ENCODE assay signal across 14 cellular contexts in the genomic region with DNA sequence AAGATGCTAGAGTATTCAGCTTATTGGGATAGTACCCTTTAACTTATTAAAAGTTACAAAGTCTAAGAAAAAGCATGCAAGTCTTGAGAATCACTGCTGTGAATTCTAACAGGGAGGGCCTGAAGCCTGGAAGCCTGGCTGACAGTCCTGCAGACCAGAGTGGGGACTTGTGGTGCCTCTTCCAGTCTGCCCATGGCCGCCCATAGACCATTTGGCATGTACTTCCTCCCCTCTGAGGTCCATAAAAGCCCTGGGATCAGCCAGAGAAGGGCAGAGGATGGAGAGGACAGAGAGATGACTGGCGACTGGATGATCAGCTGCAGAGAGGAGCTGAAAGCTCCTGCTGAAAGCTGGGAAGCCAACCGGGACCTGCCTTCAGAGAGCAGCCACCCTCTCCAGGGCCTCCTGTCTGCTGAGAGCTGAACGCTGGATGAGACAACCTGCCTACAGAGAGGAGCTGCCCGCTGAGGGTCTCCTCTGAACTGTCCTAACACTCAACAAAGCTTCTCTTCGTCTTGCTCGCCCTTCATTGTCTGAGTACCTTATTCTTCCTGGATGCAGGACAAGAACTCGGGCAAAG. TPM values are rescaled to one million over a fixed set of nuclear protein-coding genes. Genes with fewer than 3 reads are reported as not detected.
DNase-seq lines count a peak whose midpoint lies in the region; ATAC-seq, FAIRE-seq and TF ChIP-seq lines count a peak whose summit lies in the region.
"Had no signal": no experiment of that assay in that cellular context is flagged by ENCODE, and none has a peak within 500 bp of the region (broad histone marks: within the 10 kb centered on the region; RNA-seq: fewer than 3 reads in every experiment).

No MANE protein-coding gene starts in this region.

- H2AFZ ChIP-seq in GM23338 (peak overlapping the region; percentile 80), HepG2 (ENCODE audit: low read length) (peak overlapping the region; percentile 77), osteoblast (ENCODE audit: low read length) (peak overlapping the region; percentile 42)

- BruUV-seq in HepG2 (replicated peaks; lab: Mats Ljungman, UMichigan) = no TSS peak

- H3K79me2 ChIP-seq in GM23338 (replicated peaks; ENCODE audit: insufficient read depth) (no peaks in the 10 kb centered on the region), HepG2 (ENCODE audit: insufficient read depth, low read length) (no peaks in the 10 kb centered on the region), osteoblast (ENCODE audit: insufficient read depth, low read length) (no peaks in the 10 kb centered on the region)

- in situ Hi-C loops in HepG2 (cut with HindIII; ENCODE audit: extremely low pct_ligation_motif_present, low pct_unique_long_range_greater_than_20kb) = no loop called here

- intact Hi-C loops in HepG2 (cut with micrococcal nuclease; ENCODE audit: unreplicated experiment) = no loop called here

- H3K9ac ChIP-seq in HepG2 (ENCODE audit: insufficient read depth, low read depth, low read length) = peak overlapping the region; percentile 42; the same call in 1 of the 2 replicates
- H3K9ac ChIP-seq: BLaER1 treated with 17β-estradiol and CSF1 and Interleukin-3, amounts not matched to agents 10 nM and 100 nM had no signal

- H3K9me2 ChIP-seq in GM23338 (ENCODE audit: insufficient read depth) = no peaks in the 10 kb centered on the region

- POLR2A ChIA-PET in HepG2 (lab: Yijun Ruan, JAX) = interaction anchor here (0.8 to 2.9 kb wide), 5 partner anchors 9 to 34 kb away, joined by 3 to 17 read pairs (median 6); no protein-coding TSS in a partner anchor

- FAIRE-seq in HepG2 (lab: Jason Lieb, UNC) = no peak

- no peak for TF ChIP-seq POLR2A in HepG2 (IDR thresholded peaks at IDR 0.05; ENCODE audit: insufficient read depth in 1 of 2, low read depth in 2 of 2, low read length in 2 of 2)

- WGBS in HepG2 (ENCODE audit: low lambda C conversion rate) = 22% methylated on average over 5 of the region's 8 CpGs

- no peak for TF ChIP-seq RAD21 in HepG2 (CRISPR knock-in tag; IDR thresholded peaks at IDR 0.05)

- H3K4me1 ChIP-seq in GM23338 (ENCODE audit: insufficient read depth) = no peaks in the 10 kb centered on the region
- peaks cover 66% of the 10 kb centered on the region for H3K4me1 ChIP-seq in HepG2 (ENCODE audit: insufficient read depth, low read length)
- peaks cover 8% of the 10 kb centered on the region for H3K4me1 ChIP-seq in osteoblast (ENCODE audit: insufficient read depth, low read length)
- H3K4me1 ChIP-seq: BLaER1 treated with 17β-estradiol and CSF1 and Interleukin-3, amounts not matched to agents 10 nM and 100 nM had no signal

- TF ChIP-seq EP300 in HepG2 (IDR thresholded peaks at IDR 0.05; ENCODE audit: low read depth in 2 of 2, low read length in 2 of 2) (no peak), HepG2 (CRISPR knock-in tag; IDR thresholded peaks at IDR 0.05; ENCODE audit: borderline replicate concordance) (no peak)

- no peak overlapping the region for H3K4me3 Mint-ChIP-seq in GM23338
- H3K4me3 Mint-ChIP-seq: CD4-positive, CD25-positive, alpha-beta regulatory T cell; IgD-negative memory B cell had no signal

- ATAC-seq in GM23338 (no peak), HepG2 (peak; percentile 93), GM21515 (IDR thresholded peaks at IDR 0.05; ENCODE audit: unreplicated experiment) (no peak), GM19023 (IDR thresholded peaks at IDR 0.05; ENCODE audit: unreplicated experiment) (no peak)

- H3K27ac ChIP-seq in GM23338 (ENCODE audit: low read depth) (no peak overlapping the region), coronary artery (no peak overlapping the region), HepG2 (ENCODE audit: extremely low read length, insufficient read depth, low read length) (peak overlapping the region; percentile 41), osteoblast (ENCODE audit: low read depth, low read length) (no peak overlapping the region)
- H3K27ac ChIP-seq: BLaER1 treated with 17β-estradiol and CSF1 and Interleukin-3, amounts not matched to agents 10 nM and 100 nM had no signal

- H3K4me2 ChIP-seq in GM23338 (no peak overlapping the region), HepG2 (ENCODE audit: low read depth, low read length) (peak overlapping the region; percentile 69), osteoblast (ENCODE audit: insufficient read depth, low read length) (no peak overlapping the region)
- H3K4me2 ChIP-seq: BLaER1 treated with 17β-estradiol and CSF1 and Interleukin-3, amounts not matched to agents 10 nM and 100 nM had no signal

- H4K20me1 ChIP-seq in GM23338 (replicated peaks; ENCODE audit: insufficient read depth) (no peaks in the 10 kb centered on the region), HepG2 (ENCODE audit: insufficient read depth, low read length) (no peaks in the 10 kb centered on the region), osteoblast (ENCODE audit: insufficient read depth, low read length) (no peaks in the 10 kb centered on the region)
- H4K20me1 ChIP-seq: BLaER1 treated with 17β-estradiol and CSF1 and Interleukin-3, amounts not matched to agents 10 nM and 100 nM had no signal

- CTCF ChIA-PET in HepG2 (lab: Yijun Ruan, JAX; ENCODE audit: low intra/inter-chr PET ratio, low total read pairs) = no interaction called here

- H3K36me3 ChIP-seq in GM23338 (ENCODE audit: insufficient read depth) (no peaks in the 10 kb centered on the region), HepG2 (replicated peaks in 1 of 2; ENCODE audit: control insufficient read depth in 1 of 2, insufficient read depth in 2 of 2, low read length in 2 of 2) (no peaks in the 10 kb centered on the region), osteoblast (ENCODE audit: insufficient read depth, low read length) (no peaks in the 10 kb centered on the region)
- H3K36me3 ChIP-seq: BLaER1 treated with 17β-estradiol and CSF1 and Interleukin-3, amounts not matched to agents 10 nM and 100 nM had no signal

- H3K4me3 ChIP-seq in GM23338 (no peak overlapping the region), coronary artery (no peak overlapping the region), HepG2 (replicated peaks in 1 of 3; ENCODE audit: insufficient read depth in 1 of 3, low read depth in 2 of 3, low read length in 3 of 3) (peak overlapping the region in 1 of 3 experiments; percentile 41; a peak in 3 of 6 replicates), osteoblast (ENCODE audit: insufficient read depth, low read length) (no peak overlapping the region)
- H3K4me3 ChIP-seq: BLaER1 treated with 17β-estradiol and CSF1 and Interleukin-3, amounts not matched to agents 10 nM and 100 nM had no signal

- H3K27me3 ChIP-seq in GM23338 (ENCODE audit: insufficient read depth) (no peaks in the 10 kb centered on the region), HepG2 (ENCODE audit: control insufficient read depth in 1 of 2, insufficient read depth in 2 of 2, low read length in 2 of 2) (peaks cover 0 to 1% of the 10 kb centered on the region in 2 experiments; a peak in 1 of 5 replicates), osteoblast (ENCODE audit: insufficient read depth, low read length) (no peaks in the 10 kb centered on the region)
- H3K27me3 ChIP-seq: BLaER1 treated with 17β-estradiol and CSF1 and Interleukin-3, amounts not matched to agents 10 nM and 100 nM had no signal

- no peaks in the 10 kb centered on the region for H3K36me3 Mint-ChIP-seq in GM23338 (ENCODE audit: low read depth)
- H3K36me3 Mint-ChIP-seq: CD4-positive, CD25-positive, alpha-beta regulatory T cell; IgD-negative memory B cell had no signal

- H3F3A ChIP-seq in GM23338 (replicated peaks; ENCODE audit: low read depth) = no peaks in the 10 kb centered on the region

- H3K4me1 Mint-ChIP-seq in GM23338 = peaks cover 2% of the 10 kb centered on the region; the same call in 1 of the 3 replicates
- H3K4me1 Mint-ChIP-seq: CD4-positive, CD25-positive, alpha-beta regulatory T cell had no signal

- no peaks in the 10 kb centered on the region for H3K9me3 Mint-ChIP-seq in GM23338
- H3K9me3 Mint-ChIP-seq: CD4-positive, CD25-positive, alpha-beta regulatory T cell; IgD-negative memory B cell had no signal

- no peak for DNase-seq in GM23338 (ENCODE audit: low spot score)
- peak; percentile 36 for DNase-seq in coronary artery (ENCODE audit: low spot score)
- DNase-seq in HepG2 (ENCODE audit: low spot score) = no peak
- DNase-seq in osteoblast (ENCODE audit: insufficient read length, low spot score, missing footprints) = no peak
- DNase-seq in AG08395 (ENCODE audit: low spot score) = no peak
- DNase-seq: 8988T; CD4-positive, CD25-positive, alpha-beta regulatory T cell; DMS 273 treated with DMSO at 0.1 percent for 48 hours; H7 had no signal

- no peak overlapping the region for H3K27ac Mint-ChIP-seq in GM23338
- H3K27ac Mint-ChIP-seq: CD4-positive, CD25-positive, alpha-beta regulatory T cell; IgD-negative memory B cell had no signal

- H3K9me3 ChIP-seq in HepG2 (ENCODE audit: low read length) = no peaks in the 10 kb centered on the region
- H3K9me3 ChIP-seq in osteoblast (ENCODE audit: low read depth, low read length) = no peaks in the 10 kb centered on the region
- H3K9me3 ChIP-seq: BLaER1 treated with 17β-estradiol and CSF1 and Interleukin-3, amounts not matched to agents 10 nM and 100 nM had no signal

- H3K27me3 Mint-ChIP-seq in GM23338 (ENCODE audit: insufficient read depth, low read depth, poor library complexity) = no peaks in the 10 kb centered on the region
- H3K27me3 Mint-ChIP-seq: IgD-negative memory B cell had no signal

- TF ChIP-seq CTCF in GM23338 (conservative IDR thresholded peaks at IDR 0.05; ENCODE audit: low read depth in 2 of 2) = no peak
- no peak for TF ChIP-seq CTCF in coronary artery (IDR thresholded peaks at IDR 0.05)
- no peak for TF ChIP-seq CTCF in HepG2 (CRISPR knock-in tag; IDR thresholded peaks at IDR 0.05)
- TF ChIP-seq CTCF in osteoblast (IDR thresholded peaks at IDR 0.05; ENCODE audit: extremely low read depth, low read depth, low read length) = no peak

RNA-seq across cellular contexts. Expression of gene SLC1A7, which starts 12.5 kb away (rescaled TPM):
- total RNA-seq in GM23338 (2014; rRNA removed; shearing (Covaris generic)) = not detected in 2 replicates
- not detected in 2 replicates for polyA plus RNA-seq in GM23338 (2016; fragmentation: Nextera tagmentation; extraction: Ambion mirVana)
- total RNA-seq in HepG2 (2016; rRNA removed; fragmentation: Illumina TruSeq; extraction: Trizol) = 0.04 TPM in 1 of 2 replicates, not detected in the other
- 0.10 TPM in 1 of 2 replicates, not detected in the other for total RNA-seq in HepG2 (2016; cell fraction: cytosol; rRNA removed; fragmentation: Illumina TruSeq; extraction: Trizol; ENCODE audit: low read depth)
- 0.10 TPM in 1 of 2 replicates, not detected in the other for total RNA-seq in HepG2 (2016; cell fraction: insoluble cytoplasmic fraction; rRNA removed; fragmentation: Illumina TruSeq; extraction: Trizol)
- total RNA-seq in HepG2 (2016; cell fraction: membrane; rRNA removed; fragmentation: Illumina TruSeq; extraction: Trizol) = not detected in 2 replicates
- not detected in 2 replicates for total RNA-seq in HepG2 (2016; cell fraction: nucleus; rRNA removed; fragmentation: Illumina TruSeq; extraction: Trizol)
- polyA plus RNA-seq in HepG2 (2011; rRNA removed) = 2.0 and 4.8 TPM in 2 replicates
- polyA plus RNA-seq in HepG2 (2011; cell fraction: cytosol; rRNA removed) = 1.7 and 1.9 TPM in 2 replicates
- polyA plus RNA-seq in HepG2 (2011; cell fraction: nucleus; rRNA removed) = 10.0 and 14.8 TPM in 2 replicates
- 8.9 and 11.0 TPM in 2 replicates for polyA plus RNA-seq in HepG2 (2012)
- polyA plus RNA-seq in HepG2 (2016; cell fraction: cytosol; fragmentation: Illumina TruSeq; extraction: Trizol; ENCODE audit: low read depth) = not detected in 2 replicates
- not detected in 2 replicates for polyA plus RNA-seq in HepG2 (2016; cell fraction: insoluble cytoplasmic fraction; fragmentation: Illumina TruSeq; extraction: Trizol; ENCODE audit: low read depth)
- polyA plus RNA-seq in HepG2 (2016; cell fraction: membrane; fragmentation: Illumina TruSeq; extraction: Trizol; ENCODE audit: low read depth) = 0.07 TPM in 1 of 2 replicates, not detected in the other
- polyA plus RNA-seq in HepG2 (2016; cell fraction: nucleus; fragmentation: Illumina TruSeq; extraction: Trizol; ENCODE audit: insufficient read depth, low read depth) = not detected in 2 replicates
- polyA minus RNA-seq in HepG2 (2011; rRNA and poly(A)+ RNA removed; ENCODE audit: low replicate concordance) = 2.1 TPM in 1 of 2 replicates, not detected in the other
- 0.70 and 0.99 TPM in 2 replicates for polyA minus RNA-seq in HepG2 (2011; cell fraction: cytosol; rRNA and poly(A)+ RNA removed)
- polyA minus RNA-seq in HepG2 (2011; cell fraction: nucleus; rRNA and poly(A)+ RNA removed) = 0.77 and 2.1 TPM in 2 replicates
- under 0.01 and 0.36 TPM in 2 replicates for total RNA-seq in osteoblast
- total RNA-seq: CD4-positive, CD25-positive, alpha-beta regulatory T cell; Daoy; H7 had no signal
- polyA plus RNA-seq: CD4-positive, CD25-positive, alpha-beta regulatory T cell; IgD-negative memory B cell had no signal

RNA-seq across cellular contexts. Expression of gene CPT2, which starts 41.7 kb away (rescaled TPM):
- total RNA-seq in GM23338 (2014; rRNA removed; shearing (Covaris generic)) = 30.6 and 30.9 TPM in 2 replicates
- 9.6 and 11.2 TPM in 2 replicates for polyA plus RNA-seq in GM23338 (2016; fragmentation: Nextera tagmentation; extraction: Ambion mirVana)
- total RNA-seq in HepG2 (2016; rRNA removed; fragmentation: Illumina TruSeq; extraction: Trizol) = 14.1 and 14.6 TPM in 2 replicates
- 1.1 and 1.2 TPM in 2 replicates for total RNA-seq in HepG2 (2016; cell fraction: cytosol; rRNA removed; fragmentation: Illumina TruSeq; extraction: Trizol; ENCODE audit: low read depth)
- total RNA-seq in HepG2 (2016; cell fraction: insoluble cytoplasmic fraction; rRNA removed; fragmentation: Illumina TruSeq; extraction: Trizol) = 13.1 and 14.0 TPM in 2 replicates
- total RNA-seq in HepG2 (2016; cell fraction: membrane; rRNA removed; fragmentation: Illumina TruSeq; extraction: Trizol) = 3.0 and 3.7 TPM in 2 replicates
- 6.2 and 7.9 TPM in 2 replicates for total RNA-seq in HepG2 (2016; cell fraction: nucleus; rRNA removed; fragmentation: Illumina TruSeq; extraction: Trizol)
- polyA plus RNA-seq in HepG2 (2011; rRNA removed) = 12.6 and 16.0 TPM in 2 replicates
- polyA plus RNA-seq in HepG2 (2011; cell fraction: cytosol; rRNA removed) = 12.6 and 14.8 TPM in 2 replicates
- 5.6 and 7.7 TPM in 2 replicates for polyA plus RNA-seq in HepG2 (2011; cell fraction: nucleus; rRNA removed)
- 9.1 and 13.6 TPM in 2 replicates for polyA plus RNA-seq in HepG2 (2012)
- 1.0 and 1.2 TPM in 2 replicates for polyA plus RNA-seq in HepG2 (2016; cell fraction: cytosol; fragmentation: Illumina TruSeq; extraction: Trizol; ENCODE audit: low read depth)
- polyA plus RNA-seq in HepG2 (2016; cell fraction: insoluble cytoplasmic fraction; fragmentation: Illumina TruSeq; extraction: Trizol; ENCODE audit: low read depth) = 15.4 and 15.6 TPM in 2 replicates
- polyA plus RNA-seq in HepG2 (2016; cell fraction: membrane; fragmentation: Illumina TruSeq; extraction: Trizol; ENCODE audit: low read depth) = 1.8 and 2.2 TPM in 2 replicates
- 9.0 and 10.7 TPM in 2 replicates for polyA plus RNA-seq in HepG2 (2016; cell fraction: nucleus; fragmentation: Illumina TruSeq; extraction: Trizol; ENCODE audit: insufficient read depth, low read depth)
- 13.9 and 25.3 TPM in 2 replicates for polyA minus RNA-seq in HepG2 (2011; rRNA and poly(A)+ RNA removed; ENCODE audit: low replicate concordance)
- polyA minus RNA-seq in HepG2 (2011; cell fraction: cytosol; rRNA and poly(A)+ RNA removed) = 8.6 and 11.3 TPM in 2 replicates
- polyA minus RNA-seq in HepG2 (2011; cell fraction: nucleus; rRNA and poly(A)+ RNA removed) = 7.3 and 12.7 TPM in 2 replicates
- total RNA-seq in osteoblast = 20.6 and 24.2 TPM in 2 replicates
